8 cellular contexts compared by ENCODE assay signal in genomic region chr6:25017932-25018581, GRCh38.
DNase-seq lines count a peak whose midpoint lies in the region; ATAC-seq and TF ChIP-seq lines count a peak whose summit lies in the region.

No MANE protein-coding gene starts in this region.

- DNase-seq in GM10266 (ENCODE audit: extremely low spot score) (no peak), OCI-M1 (lab: John Stamatoyannopoulos, UW) (peak; percentile 91), activated T-cell treated with anti-CD3 and anti-CD28 coated beads for 48 hours (ENCODE audit: low read depth) (peak; percentile 66), fibroblast of the aortic adventitia (ENCODE audit: low read depth) (peak; percentile 64), omental fat pad (ENCODE audit: low spot score) (no peak), uterus (peak; percentile 41 to 61)

- peak overlapping the region; percentile 43 to 83 for H3K27ac ChIP-seq in uterus

- no peak for TF ChIP-seq POLR2A in uterus (IDR thresholded peaks at IDR 0.05)

- no peaks in the 10 kb centered on the region for H3K9me3 ChIP-seq in uterus

- ATAC-seq in HG03039 (IDR thresholded peaks at IDR 0.05; ENCODE audit: unreplicated experiment) (peak; percentile 61), omental fat pad (ENCODE audit: low FRiP score) (peak; percentile 56), HG02884 (IDR thresholded peaks at IDR 0.05; ENCODE audit: unreplicated experiment) (no peak)

- no peaks in the 10 kb centered on the region for H3K36me3 ChIP-seq in uterus

- H3K4me3 ChIP-seq in fibroblast of the aortic adventitia (ENCODE audit: low read depth, low read length) (no peak overlapping the region), uterus (no peak overlapping the region)

- no peaks in the 10 kb centered on the region for H3K27me3 ChIP-seq in uterus

- TF ChIP-seq CTCF in GM10266 (IDR thresholded peaks at IDR 0.05; ENCODE audit: control insufficient read depth, insufficient read depth, low read depth, missing control alignments) = peak; percentile 89
- TF ChIP-seq CTCF in fibroblast of the aortic adventitia (IDR thresholded peaks at IDR 0.05; ENCODE audit: insufficient read depth, low read length) = peak; percentile 54
- peak in 1 of 3 donors; percentile 9 for TF ChIP-seq CTCF in omental fat pad (IDR thresholded peaks at IDR 0.05)
- TF ChIP-seq CTCF in uterus (IDR thresholded peaks at IDR 0.05) = peak; percentile 28 to 55 (median 46)

- H3K4me1 ChIP-seq in uterus = no peaks in the 10 kb centered on the region

- intact Hi-C loops in uterus (cut with DNase I; ENCODE audit: low total_unique reads) = no loop called here

Comparison
In these comparisons a context has a peak if more than half of its experiments do, and no peak if none do; other contexts are left out.
1. DNase-seq: peak in OCI-M1 (single experiment), activated T-cell treated with anti-CD3 and anti-CD28 coated beads for 48 hours (single experiment), fibroblast of the aortic adventitia (single experiment) and uterus (2 of 2); none in GM10266 (single experiment) and omental fat pad (single experiment).